ENCODE assay signal across 18 cellular contexts in genomic region chr12:122184522-122184921, GRCh38. TPM values are rescaled to one million over a fixed set of nuclear protein-coding genes. Genes with fewer than 3 reads are reported as not detected.
DNase-seq lines count a peak whose midpoint lies in the region; ATAC-seq, FAIRE-seq and TF ChIP-seq lines count a peak whose summit lies in the region.
"Had no signal": no experiment of that assay in that cellular context is flagged by ENCODE, and none has a peak within 500 bp of the region (broad histone marks: within the 10 kb centered on the region; RNA-seq: fewer than 3 reads in every experiment).

No MANE protein-coding gene starts in this region.

- H3K79me2 ChIP-seq in K562 (ENCODE audit: control insufficient read depth, insufficient read depth, low read length) = no peaks in the 10 kb centered on the region

- H3K27ac ChIP-seq in K562 (ENCODE audit: extremely low read depth, low read depth, low read length) = no peak overlapping the region
- H3K27ac ChIP-seq: cardiac muscle cell had no signal

- peaks cover 31% of the 10 kb centered on the region for H3K27me3 Mint-ChIP-seq in T-helper 1 cell treated with Interleukin-12 subunit alpha and Interleukin-12 subunit beta and Interleukin-4 antibody, amounts not matched to agents 30 μg/mL and 1 μg/mL, for 36 hours (ENCODE audit: low read depth)

- H3K9me3 ChIP-seq in K562 (replicated peaks; ENCODE audit: control insufficient read depth, insufficient read depth, low read depth, low read length) = no peaks in the 10 kb centered on the region

- FAIRE-seq in K562 (lab: Jason Lieb, UNC) = no peak
- FAIRE-seq: HTR-8/SVneo, kidney had no signal

- in situ Hi-C loops in K562 (cut with MboI) = no loop called here

- no peak overlapping the region for H3K27ac Mint-ChIP-seq in T-helper 1 cell treated with Interleukin-12 subunit alpha and Interleukin-12 subunit beta and Interleukin-4 antibody, amounts not matched to agents 30 μg/mL and 1 μg/mL, for 36 hours
- no peak overlapping the region for H3K27ac Mint-ChIP-seq in stimulated activated effector memory CD8-positive, alpha-beta T cell treated with anti-CD3 and anti-CD28 coated beads, Interleukin-12 subunit alpha, Interleukin-12 subunit beta, amount 100 ng/mL, for 72 hours

- no peaks in the 10 kb centered on the region for H3K9me3 Mint-ChIP-seq in T-helper 1 cell treated with Interleukin-12 subunit alpha and Interleukin-12 subunit beta and Interleukin-4 antibody, amounts not matched to agents 30 μg/mL and 1 μg/mL, for 36 hours
- H3K9me3 Mint-ChIP-seq in stimulated activated effector memory CD8-positive, alpha-beta T cell treated with anti-CD3 and anti-CD28 coated beads, Interleukin-12 subunit alpha, Interleukin-12 subunit beta, amount 100 ng/mL, for 72 hours = no peaks in the 10 kb centered on the region

- no peak for TF ChIP-seq POLR2A in K562 (conservative IDR thresholded peaks at IDR 0.05)

- no peaks in the 10 kb centered on the region for H3K36me3 Mint-ChIP-seq in T-helper 1 cell treated with Interleukin-12 subunit alpha and Interleukin-12 subunit beta and Interleukin-4 antibody, amounts not matched to agents 30 μg/mL and 1 μg/mL, for 36 hours (ENCODE audit: low read depth)
- H3K36me3 Mint-ChIP-seq in stimulated activated effector memory CD8-positive, alpha-beta T cell treated with anti-CD3 and anti-CD28 coated beads, Interleukin-12 subunit alpha, Interleukin-12 subunit beta, amount 100 ng/mL, for 72 hours = no peaks in the 10 kb centered on the region

- TF ChIP-seq EP300 in K562 (IDR thresholded peaks at IDR 0.05; ENCODE audit: low read length) = no peak

- no peak for ATAC-seq in K562
- no peak for ATAC-seq in stimulated activated effector memory CD8-positive, alpha-beta T cell treated with anti-CD3 and anti-CD28 coated beads, Interleukin-12 subunit alpha, Interleukin-12 subunit beta, amount 100 ng/mL, for 72 hours
- no peak for ATAC-seq in GM21528 (IDR thresholded peaks at IDR 0.05; ENCODE audit: low FRiP score, unreplicated experiment)
- no peak for ATAC-seq in GM19324 (IDR thresholded peaks at IDR 0.05; ENCODE audit: low FRiP score, unreplicated experiment)
- ATAC-seq: activated CD4-positive, CD25-positive, alpha-beta regulatory T cell treated with anti-CD3 and anti-CD28 coated beads, Interleukin-2, amount 50 U/mL, for 24 hours had no signal

- H3K4me1 Mint-ChIP-seq in T-helper 1 cell treated with Interleukin-12 subunit alpha and Interleukin-12 subunit beta and Interleukin-4 antibody, amounts not matched to agents 30 μg/mL and 1 μg/mL, for 36 hours (ENCODE audit: low read depth) = peaks cover 7% of the 10 kb centered on the region
- peaks cover 14% of the 10 kb centered on the region for H3K4me1 Mint-ChIP-seq in stimulated activated effector memory CD8-positive, alpha-beta T cell treated with anti-CD3 and anti-CD28 coated beads, Interleukin-12 subunit alpha, Interleukin-12 subunit beta, amount 100 ng/mL, for 72 hours

- POLR2A ChIA-PET in K562 (lab: Yijun Ruan, JAX) = interaction anchor here (0.6 to 1.3 kb wide), 2 partner anchors 87 to 258 kb away, joined by 3 read pairs; no protein-coding TSS in a partner anchor

- no peaks in the 10 kb centered on the region for H3K9me1 ChIP-seq in K562 (ENCODE audit: control insufficient read depth, insufficient read depth, low read length)

- H3K36me3 ChIP-seq in K562 (ENCODE audit: control insufficient read depth, insufficient read depth, low read length) = no peaks in the 10 kb centered on the region
- H3K36me3 ChIP-seq: cardiac muscle cell had no signal

- no peak overlapping the region for H3K4me2 ChIP-seq in K562 (ENCODE audit: insufficient read depth, low read length)

- CTCF ChIA-PET in K562 (lab: Yijun Ruan, JAX; ENCODE audit: low intra/inter-chr PET ratio) = no interaction called here

- H3K4me3 ChIP-seq in K562 = no peak overlapping the region
- H3K4me3 ChIP-seq: cardiac muscle cell had no signal

- TF ChIP-seq CTCF in K562 (IDR thresholded peaks at IDR 0.05 in 2 of 3, conservative IDR thresholded peaks at IDR 0.05 in 1 of 3; ENCODE audit: insufficient read depth in 2 of 3, low read depth in 1 of 3, low read length in 3 of 3) = no peak

- DNase-seq in T-helper 1 cell (no peak), KG1 (lab: John Stamatoyannopoulos, UW) (peak; percentile 30), K562 (ENCODE audit: extremely low read depth in 1 of 4, low spot score in 3 of 4) (no peak), NCI-H1417 treated with DMSO at 0.1 percent for 48 hours (lab: John Stamatoyannopoulos, UW) (no peak)
- no peak for DNase-seq in stimulated activated effector memory CD8-positive, alpha-beta T cell treated with anti-CD3 and anti-CD28 coated beads, Interleukin-12 subunit alpha, Interleukin-12 subunit beta, amount 100 ng/mL, for 72 hours (ENCODE audit: low spot score in 2 of 2)
- DNase-seq: activated effector memory CD4-positive, alpha-beta T cell treated with Interleukin-2 at 50 U/mL for 16 hours; kidney; NCI-H1092; NCI-H345; OCI-M1 had no signal

- peaks cover 0 to 4% of the 10 kb centered on the region in 2 experiments; a peak in 2 of 5 replicates for H3K4me1 ChIP-seq in K562 (replicated peaks in 1 of 2; ENCODE audit: control insufficient read depth in 2 of 2, insufficient read depth in 2 of 2, low read length in 2 of 2)

- intact Hi-C loops in K562 (cut with micrococcal nuclease) = no loop called here

- H4K20me1 ChIP-seq in K562 (replicated peaks; ENCODE audit: control insufficient read depth, insufficient read depth, low read length) = no peaks in the 10 kb centered on the region

- peak overlapping the region; percentile 67 for H3K4me3 Mint-ChIP-seq in T-helper 1 cell treated with Interleukin-12 subunit alpha and Interleukin-12 subunit beta and Interleukin-4 antibody, amounts not matched to agents 30 μg/mL and 1 μg/mL, for 36 hours
- peak overlapping the region; percentile 68 for H3K4me3 Mint-ChIP-seq in stimulated activated effector memory CD8-positive, alpha-beta T cell treated with anti-CD3 and anti-CD28 coated beads, Interleukin-12 subunit alpha, Interleukin-12 subunit beta, amount 100 ng/mL, for 72 hours

- no peak overlapping the region for H3K9ac ChIP-seq in K562 (ENCODE audit: insufficient read depth in 1 of 2, low read depth in 2 of 2, low read length in 2 of 2)

- H3K27me3 ChIP-seq in K562 (ENCODE audit: control insufficient read depth in 2 of 2, insufficient read depth in 2 of 2, low read length in 2 of 2) = no peaks in the 10 kb centered on the region

- BruUV-seq in K562 (replicated peaks; lab: Mats Ljungman, UMichigan) = no TSS peak

- no peak for TF ChIP-seq RAD21 in K562 (CRISPR knock-in tag; conservative IDR thresholded peaks at IDR 0.05 in 1 of 2, IDR thresholded peaks at IDR 0.05 in 1 of 2)

- H2AFZ ChIP-seq in K562 (ENCODE audit: low read depth, low read length) = peak overlapping the region; percentile 67

- 44% methylated on average over 18 of the region's 18 CpGs for WGBS in K562 (ENCODE audit: insufficient coverage, low coverage, missing lambda C conversion rate)

RNA-seq across cellular contexts. Expression of gene LRRC43, which starts 1.6 kb away (rescaled TPM):
- not detected in 2 replicates for total RNA-seq in K562 (2011; cell fraction: chromatin; rRNA removed; ENCODE audit: low replicate concordance)
- not detected in 2 replicates for total RNA-seq in K562 (2011; cell fraction: nucleolus; rRNA removed)
- 0.81 TPM in 1 of 2 replicates, not detected in the other for total RNA-seq in K562 (2011; cell fraction: nucleoplasm; rRNA removed)
- 0.12 TPM in 1 of 2 replicates, not detected in the other for total RNA-seq in K562 (2014; rRNA removed)
- not detected in 2 replicates for total RNA-seq in K562 (2014; rRNA removed; fragmentation: Illumina TruSeq; extraction: Trizol)
- not detected in 2 replicates for total RNA-seq in K562 (2015; rRNA removed; fragmentation: Illumina TruSeq; extraction: Trizol)
- total RNA-seq in K562 (2021) = not detected in 2 replicates
- 0.16 TPM in 1 of 2 replicates, not detected in the other for polyA plus RNA-seq in K562 (2011; rRNA removed)
- polyA plus RNA-seq in K562 (2011; cell fraction: cytosol; rRNA removed) = 0.03 TPM in 1 of 2 replicates, not detected in the other
- polyA plus RNA-seq in K562 (2011; cell fraction: nucleus; rRNA removed) = not detected in 2 replicates
- 0.07 and 0.14 TPM in 2 replicates for polyA plus RNA-seq in K562 (2012)
- polyA plus RNA-seq in K562 (2014; fragmentation: Illumina TruSeq; extraction: Trizol) = not detected in 2 replicates
- not detected for polyA plus RNA-seq in K562 (2014; fragmentation: Nextera tagmentation; extraction: Ambion mirVana)
- 0.19 and 0.84 TPM in 2 replicates for polyA plus RNA-seq in K562 (2014; rRNA removed)
- polyA minus RNA-seq in K562 (2011; rRNA and poly(A)+ RNA removed) = 0.11 and 0.12 TPM in 2 replicates
- polyA minus RNA-seq in K562 (2011; cell fraction: cytosol; rRNA and poly(A)+ RNA removed) = not detected in 2 replicates
- not detected in 2 replicates for polyA minus RNA-seq in K562 (2011; cell fraction: nucleus; rRNA and poly(A)+ RNA removed)
- total RNA-seq: A172 had no signal

RNA-seq across cellular contexts. Expression of gene IL31, which starts 10.5 kb away (rescaled TPM):
- total RNA-seq in K562 (2011; cell fraction: chromatin; rRNA removed; ENCODE audit: low replicate concordance) = not detected in 2 replicates
- not detected in 2 replicates for total RNA-seq in K562 (2011; cell fraction: nucleolus; rRNA removed)
- not detected in 2 replicates for total RNA-seq in K562 (2011; cell fraction: nucleoplasm; rRNA removed)
- total RNA-seq in K562 (2014; rRNA removed) = not detected in 2 replicates
- total RNA-seq in K562 (2014; rRNA removed; fragmentation: Illumina TruSeq; extraction: Trizol) = not detected in 2 replicates
- not detected in 2 replicates for total RNA-seq in K562 (2015; rRNA removed; fragmentation: Illumina TruSeq; extraction: Trizol)
- total RNA-seq in K562 (2021) = not detected in 2 replicates
- not detected in 2 replicates for polyA plus RNA-seq in K562 (2011; rRNA removed)
- not detected in 2 replicates for polyA plus RNA-seq in K562 (2011; cell fraction: cytosol; rRNA removed)
- polyA plus RNA-seq in K562 (2011; cell fraction: nucleus; rRNA removed) = not detected in 2 replicates
- polyA plus RNA-seq in K562 (2012) = not detected in 2 replicates
- polyA plus RNA-seq in K562 (2014; fragmentation: Illumina TruSeq; extraction: Trizol) = not detected in 2 replicates
- polyA plus RNA-seq in K562 (2014; fragmentation: Nextera tagmentation; extraction: Ambion mirVana) = not detected
- not detected in 2 replicates for polyA plus RNA-seq in K562 (2014; rRNA removed)
- polyA minus RNA-seq in K562 (2011; rRNA and poly(A)+ RNA removed) = not detected in 2 replicates
- not detected in 2 replicates for polyA minus RNA-seq in K562 (2011; cell fraction: cytosol; rRNA and poly(A)+ RNA removed)
- polyA minus RNA-seq in K562 (2011; cell fraction: nucleus; rRNA and poly(A)+ RNA removed) = not detected in 2 replicates
- total RNA-seq: A172, cardiac muscle cell, kidney had no signal
- polyA plus RNA-seq: cardiac muscle cell, neural cell had no signal

RNA-seq across cellular contexts. Expression of gene B3GNT4, which starts 19.0 kb away (rescaled TPM):
- total RNA-seq in K562 (2011; cell fraction: chromatin; rRNA removed; ENCODE audit: low replicate concordance) = 9.0 and 16.1 TPM in 2 replicates
- 11.4 and 12.8 TPM in 2 replicates for total RNA-seq in K562 (2011; cell fraction: nucleolus; rRNA removed)
- total RNA-seq in K562 (2011; cell fraction: nucleoplasm; rRNA removed) = 8.7 and 12.1 TPM in 2 replicates
- total RNA-seq in K562 (2014; rRNA removed) = 1.1 TPM in 2 replicates
- 0.61 and 1.3 TPM in 2 replicates for total RNA-seq in K562 (2014; rRNA removed; fragmentation: Illumina TruSeq; extraction: Trizol)
- total RNA-seq in K562 (2015; rRNA removed; fragmentation: Illumina TruSeq; extraction: Trizol) = 0.54 and 1.1 TPM in 2 replicates
- 1.6 and 2.2 TPM in 2 replicates for total RNA-seq in K562 (2021)
- polyA plus RNA-seq in K562 (2011; rRNA removed) = 1.6 and 4.1 TPM in 2 replicates
- polyA plus RNA-seq in K562 (2011; cell fraction: cytosol; rRNA removed) = 2.5 and 3.2 TPM in 2 replicates
- polyA plus RNA-seq in K562 (2011; cell fraction: nucleus; rRNA removed) = 6.6 and 6.8 TPM in 2 replicates
- polyA plus RNA-seq in K562 (2012) = 1.4 and 1.7 TPM in 2 replicates
- polyA plus RNA-seq in K562 (2014; fragmentation: Illumina TruSeq; extraction: Trizol) = 1.9 and 3.2 TPM in 2 replicates
- polyA plus RNA-seq in K562 (2014; fragmentation: Nextera tagmentation; extraction: Ambion mirVana) = under 1 TPM; 0.17 to 0.34 TPM
- 1.5 and 1.6 TPM in 2 replicates for polyA plus RNA-seq in K562 (2014; rRNA removed)
- polyA minus RNA-seq in K562 (2011; rRNA and poly(A)+ RNA removed) = 3.7 TPM in 2 replicates
- 1.1 and 3.1 TPM in 2 replicates for polyA minus RNA-seq in K562 (2011; cell fraction: cytosol; rRNA and poly(A)+ RNA removed)
- polyA minus RNA-seq in K562 (2011; cell fraction: nucleus; rRNA and poly(A)+ RNA removed) = 4.8 and 6.3 TPM in 2 replicates

RNA-seq across cellular contexts. Expression of gene DIABLO, which starts 41.3 kb away (rescaled TPM):
- total RNA-seq in K562 (2011; cell fraction: chromatin; rRNA removed; ENCODE audit: low replicate concordance) = 95.6 and 100 TPM in 2 replicates
- total RNA-seq in K562 (2011; cell fraction: nucleolus; rRNA removed) = 63.0 and 64.5 TPM in 2 replicates
- total RNA-seq in K562 (2011; cell fraction: nucleoplasm; rRNA removed) = 90.3 and 130 TPM in 2 replicates
- total RNA-seq in K562 (2014; rRNA removed) (83.6 and 90.0 TPM in 2 replicates), K562 (2014; rRNA removed; fragmentation: Illumina TruSeq; extraction: Trizol) (86.3 and 88.3 TPM in 2 replicates), K562 (2015; rRNA removed; fragmentation: Illumina TruSeq; extraction: Trizol) (80.4 and 86.2 TPM in 2 replicates), K562 (2021) (79.3 and 80.1 TPM in 2 replicates)
- polyA plus RNA-seq in K562 (2011; rRNA removed) (48.8 and 51.5 TPM in 2 replicates), K562 (2014; fragmentation: Illumina TruSeq; extraction: Trizol) (93.2 and 101 TPM in 2 replicates), K562 (2014; fragmentation: Nextera tagmentation; extraction: Ambion mirVana) (10 to 100 TPM; 37.3 to 57.9 TPM), K562 (2014; rRNA removed) (72.4 and 75.4 TPM in 2 replicates)
- 66.7 and 78.0 TPM in 2 replicates for polyA plus RNA-seq in K562 (2011; cell fraction: cytosol; rRNA removed)
- 45.2 and 55.2 TPM in 2 replicates for polyA plus RNA-seq in K562 (2011; cell fraction: nucleus; rRNA removed)
- 67.5 and 69.7 TPM in 2 replicates for polyA plus RNA-seq in K562 (2012)
- 84.7 and 85.6 TPM in 2 replicates for polyA minus RNA-seq in K562 (2011; rRNA and poly(A)+ RNA removed)
- 25.6 and 28.4 TPM in 2 replicates for polyA minus RNA-seq in K562 (2011; cell fraction: cytosol; rRNA and poly(A)+ RNA removed)
- polyA minus RNA-seq in K562 (2011; cell fraction: nucleus; rRNA and poly(A)+ RNA removed) = 25.8 and 39.3 TPM in 2 replicates
